Comparison of ENCODE assay signal across 18 cellular contexts in genomic region chr20:14536738-14537137, GRCh38.
"Had no signal": no experiment of that assay in that cellular context is flagged by ENCODE, and none has a peak within 500 bp of the region (broad histone marks: within the 10 kb centered on the region; RNA-seq: fewer than 3 reads in every experiment).

No MANE protein-coding gene starts in this region.

- FAIRE-seq: frontal cortex had no signal

- H3K36me3 ChIP-seq: heart left ventricle, prostate gland, transverse colon, vagina had no signal

- H3K4me3 ChIP-seq: heart left ventricle, lung, prostate gland, skin epidermis, transverse colon, vagina had no signal

- DNase-seq: activated B cell treated with CpG ODN at 0.5 μM for 24 hours; activated CD4-positive, alpha-beta T cell treated with anti-CD3 and anti-CD28 coated beads for 48 hours; activated CD8-positive, alpha-beta T cell treated with anti-CD3 and anti-CD28 coated beads for 36 hours; activated gamma-delta T cell treated with Interleukin-2 at 50 U/mL for 16 hours; activated T-cell treated with anti-CD3 and anti-CD28 coated beads, Interleukin-2, amount 50 U/mL, for 72 hours; amygdala; heart left ventricle; right cardiac atrium; stimulated activated CD4-positive, alpha-beta T cell treated with anti-CD3 and anti-CD28 coated beads, Interleukin-4, amount 100 ng/mL, for 4 hours; stimulated activated CD8-positive, alpha-beta memory T cell treated with anti-CD3 and anti-CD28 coated beads, Interleukin-4, amount 100 ng/mL, for 48 hours; stimulated activated naive CD4-positive, alpha-beta T cell treated with Interleukin-2 at 50 U/mL for 16 hours; substantia nigra; transverse colon had no signal

- ATAC-seq: activated CD8-positive, alpha-beta T cell treated with anti-CD3 and anti-CD28 coated beads for 36 hours; activated T-cell treated with anti-CD3 and anti-CD28 coated beads, Interleukin-2, amount 50 U/mL, for 72 hours; heart left ventricle; right cardiac atrium had no signal

- H3K4me1 ChIP-seq: heart left ventricle, prostate gland, transverse colon, vagina had no signal

- H3K9me3 ChIP-seq: heart left ventricle, prostate gland, transverse colon, vagina had no signal

- H3K27ac ChIP-seq: heart left ventricle, prostate gland, skin epidermis, transverse colon, vagina had no signal

- H3K27me3 ChIP-seq: heart left ventricle, transverse colon, vagina had no signal
